Comparison of ENCODE assay signal across 14 cellular contexts in the genomic region with DNA sequence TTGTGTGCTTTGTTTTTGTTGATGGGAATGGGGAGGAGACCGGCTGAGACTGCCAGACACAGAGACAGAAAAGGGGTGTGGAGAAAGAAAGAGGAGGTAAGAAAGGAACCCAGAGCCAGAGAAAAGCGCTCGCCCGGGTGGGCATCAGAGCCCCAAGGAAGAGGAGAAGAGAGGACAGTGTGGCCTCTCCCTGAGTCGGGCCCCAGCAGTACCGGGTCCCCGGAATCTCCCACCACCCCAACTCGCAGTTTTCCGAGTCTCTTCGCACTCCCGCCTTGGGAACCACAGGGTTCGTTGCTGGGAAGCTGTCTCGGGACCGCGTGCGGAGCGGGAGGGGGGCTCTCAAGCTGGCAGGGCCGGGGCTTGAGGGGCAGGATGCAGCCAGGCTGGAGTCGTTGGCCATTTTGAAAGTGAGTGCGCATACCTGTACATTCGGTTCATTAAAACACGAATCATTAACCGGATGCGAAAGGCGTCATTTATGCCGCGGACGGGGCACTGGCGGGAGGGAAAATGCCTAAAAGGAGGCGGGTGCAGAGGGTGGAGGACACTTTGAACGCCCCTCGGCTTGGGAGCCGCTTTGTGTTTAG. TPM values are rescaled to one million over a fixed set of nuclear protein-coding genes. Genes with fewer than 3 reads are reported as not detected.
DNase-seq lines count a peak whose midpoint lies in the region; ATAC-seq and TF ChIP-seq lines count a peak whose summit lies in the region.
"Had no signal": no experiment of that assay in that cellular context is flagged by ENCODE, and none has a peak within 500 bp of the region (broad histone marks: within the 10 kb centered on the region; RNA-seq: fewer than 3 reads in every experiment).

No MANE protein-coding gene starts in this region.

- peak overlapping the region; percentile 48 for H3K4me3 Mint-ChIP-seq in activated naive CD8-positive, alpha-beta T cell treated with anti-CD3 and anti-CD28 coated beads, Interleukin-2, amount 10 ng/mL, durations not matched to agents 7 days and 5 days
- H3K4me3 Mint-ChIP-seq in memory B cell (no peak overlapping the region), type B pancreatic cell (peak overlapping the region; percentile 64)

- peaks cover 80% of the 10 kb centered on the region for H3K27me3 Mint-ChIP-seq in activated naive CD8-positive, alpha-beta T cell treated with anti-CD3 and anti-CD28 coated beads, Interleukin-2, amount 10 ng/mL, durations not matched to agents 7 days and 5 days
- peaks cover 33% of the 10 kb centered on the region for H3K27me3 Mint-ChIP-seq in memory B cell
- peaks cover 82% of the 10 kb centered on the region for H3K27me3 Mint-ChIP-seq in type B pancreatic cell

- no peaks in the 10 kb centered on the region for H3K9me3 Mint-ChIP-seq in activated naive CD8-positive, alpha-beta T cell treated with anti-CD3 and anti-CD28 coated beads, Interleukin-2, amount 10 ng/mL, durations not matched to agents 7 days and 5 days
- H3K9me3 Mint-ChIP-seq in memory B cell = peaks cover 5% of the 10 kb centered on the region
- H3K9me3 Mint-ChIP-seq in type B pancreatic cell = no peaks in the 10 kb centered on the region

- WGBS in heart right ventricle, 2 donors = 2 to 5% methylated on average over 33 of the region's 33 CpGs
- 3% methylated on average over 33 of the region's 33 CpGs for WGBS in right cardiac atrium

- H3K27ac ChIP-seq in heart right ventricle (no peak overlapping the region), right cardiac atrium (ENCODE audit: low read length) (no peak overlapping the region)
- H3K27ac ChIP-seq: SK-N-MC had no signal

- H3K4me3 ChIP-seq in heart right ventricle (peak overlapping the region in 8 of 10 donors; percentile 10 to 31 (median 18)), right cardiac atrium (ENCODE audit: low read length) (no peak overlapping the region)
- H3K4me3 ChIP-seq: SK-N-MC had no signal

- POLR2A ChIA-PET in activated naive CD8-positive, alpha-beta T cell treated with anti-CD3 and anti-CD28 coated beads, Interleukin-2, amount 10 ng/mL, durations not matched to agents 7 days and 5 days (lab: Charles Lee) = no interaction called here

- H3K4me1 Mint-ChIP-seq in activated naive CD8-positive, alpha-beta T cell treated with anti-CD3 and anti-CD28 coated beads, Interleukin-2, amount 10 ng/mL, durations not matched to agents 7 days and 5 days = peaks cover 30% of the 10 kb centered on the region
- H3K4me1 Mint-ChIP-seq in memory B cell = peaks cover 19% of the 10 kb centered on the region
- H3K4me1 Mint-ChIP-seq in type B pancreatic cell (ENCODE audit: unreplicated experiment) = peaks cover 24% of the 10 kb centered on the region

- DNase-seq in heart right ventricle = no peak
- no peak for DNase-seq in right cardiac atrium
- peak; percentile 43 for DNase-seq in activated naive CD8-positive, alpha-beta T cell treated with anti-CD3 and anti-CD28 coated beads, Interleukin-2, amount 10 ng/mL, durations not matched to agents 7 days and 5 days
- peak in 1 of 2 donors; percentile 27 for DNase-seq in memory B cell (ENCODE audit: low spot score in 2 of 2)
- DNase-seq in type B pancreatic cell (ENCODE audit: extremely low spot score, unreplicated experiment) = no peak
- DNase-seq in NCI-H2171 treated with DMSO at 0.1 percent for 48 hours (lab: John Stamatoyannopoulos, UW) = no peak
- no peak for DNase-seq in erythroblast (lab: John Stamatoyannopoulos, UW)
- no peak for DNase-seq in SHP77 treated with DMSO at 0.1 percent for 48 hours (lab: John Stamatoyannopoulos, UW)
- DNase-seq: activated CD4-positive, alpha-beta T cell treated with anti-CD3 and anti-CD28 coated beads, Interleukin-2, amount 50 U/mL, for 1 hour had no signal

- H3K27me3 ChIP-seq in heart right ventricle (peaks cover 85 to 100% (median 100%) of the 10 kb centered on the region in 7 donors), right cardiac atrium (ENCODE audit: control insufficient read depth, insufficient read depth) (no peaks in the 10 kb centered on the region)

- H3K36me3 Mint-ChIP-seq in activated naive CD8-positive, alpha-beta T cell treated with anti-CD3 and anti-CD28 coated beads, Interleukin-2, amount 10 ng/mL, durations not matched to agents 7 days and 5 days = peaks cover 1% of the 10 kb centered on the region
- H3K36me3 Mint-ChIP-seq in memory B cell (peaks cover 2% of the 10 kb centered on the region), type B pancreatic cell (no peaks in the 10 kb centered on the region)

- H3K4me1 ChIP-seq in heart right ventricle = peaks cover 11 to 78% (median 57%) of the 10 kb centered on the region in 9 donors
- H3K4me1 ChIP-seq in right cardiac atrium (ENCODE audit: control insufficient read depth, insufficient read depth, low read length) = peaks cover 6% of the 10 kb centered on the region

- intact Hi-C loops in heart right ventricle (cut with DNase I) = no loop called here
- intact Hi-C loops in right cardiac atrium (cut with DNase I) = no loop called here

- peak overlapping the region; percentile 56 for H3K27ac Mint-ChIP-seq in activated naive CD8-positive, alpha-beta T cell treated with anti-CD3 and anti-CD28 coated beads, Interleukin-2, amount 10 ng/mL, durations not matched to agents 7 days and 5 days
- peak overlapping the region; percentile 88 for H3K27ac Mint-ChIP-seq in memory B cell
- H3K27ac Mint-ChIP-seq in type B pancreatic cell = peak overlapping the region; percentile 21
- H3K27ac Mint-ChIP-seq: CD14-positive monocyte had no signal

- TF ChIP-seq POLR2A in erythroblast (IDR thresholded peaks at IDR 0.05; ENCODE audit: low read length) = no peak

- H3K9me3 ChIP-seq in heart right ventricle = no peaks in the 10 kb centered on the region
- no peaks in the 10 kb centered on the region for H3K9me3 ChIP-seq in right cardiac atrium (ENCODE audit: control insufficient read depth, low read length)

- peaks cover 0 to 7% (median 0%) of the 10 kb centered on the region in 9 donors for H3K36me3 ChIP-seq in heart right ventricle

- TF ChIP-seq CTCF in heart right ventricle (IDR thresholded peaks at IDR 0.05) (no peak), type B pancreatic cell (conservative IDR thresholded peaks at IDR 0.05) (no peak)

- no peak for ATAC-seq in heart right ventricle
- ATAC-seq in right cardiac atrium = no peak
- no peak for ATAC-seq in activated naive CD8-positive, alpha-beta T cell treated with anti-CD3 and anti-CD28 coated beads, Interleukin-2, amount 10 ng/mL, durations not matched to agents 7 days and 5 days (ENCODE audit: low read depth)
- no peak for ATAC-seq in memory B cell (ENCODE audit: low read depth)

RNA-seq across cellular contexts. Expression of a gene that starts 3.2 kb away (rescaled TPM):
- under 1 TPM; 0.07 to 0.40 (median 0.16) TPM for total RNA-seq in heart right ventricle
- under 1 TPM; 0.15 to 0.16 TPM for polyA plus RNA-seq in heart right ventricle
- under 1 TPM; 0.17 to 0.28 (median 0.20) TPM for total RNA-seq in right cardiac atrium
- 0.11 TPM for polyA plus RNA-seq in right cardiac atrium
- under 1 TPM; 0.71 to 0.89 TPM for total RNA-seq in activated naive CD8-positive, alpha-beta T cell treated with anti-CD3 and anti-CD28 coated beads, Interleukin-2, amount 10 ng/mL, durations not matched to agents 7 days and 5 days
- 0.29 and 0.65 TPM in 2 replicates for total RNA-seq in type B pancreatic cell (ENCODE audit: low replicate concordance)
- polyA plus RNA-seq: CD14-positive monocyte had no signal

RNA-seq across cellular contexts. Expression of a gene that starts 11.4 kb away (rescaled TPM):
- total RNA-seq in heart right ventricle (not detected), right cardiac atrium (not detected), type B pancreatic cell (ENCODE audit: low replicate concordance) (not detected in 2 replicates)
- polyA plus RNA-seq in heart right ventricle (not detected), right cardiac atrium (not detected)
- not detected for total RNA-seq in activated naive CD8-positive, alpha-beta T cell treated with anti-CD3 and anti-CD28 coated beads, Interleukin-2, amount 10 ng/mL, durations not matched to agents 7 days and 5 days
- total RNA-seq: aorta, HT-29, mucosa of gallbladder had no signal
- polyA plus RNA-seq: aorta, CD14-positive monocyte had no signal

Comparison
In these comparisons a context has a peak if more than half of its experiments do, and no peak if none do; other contexts are left out.
1. H3K27ac Mint-ChIP-seq: peak in every context shown above with its lines; median percentile 88 in memory B cell; 56 in activated naive CD8-positive, alpha-beta T cell treated with anti-CD3 and anti-CD28 coated beads, Interleukin-2, amount 10 ng/mL, durations not matched to agents 7 days and 5 days; 21 in type B pancreatic cell.